ENCODE assay signal across 1 cellular context in the genomic region with DNA sequence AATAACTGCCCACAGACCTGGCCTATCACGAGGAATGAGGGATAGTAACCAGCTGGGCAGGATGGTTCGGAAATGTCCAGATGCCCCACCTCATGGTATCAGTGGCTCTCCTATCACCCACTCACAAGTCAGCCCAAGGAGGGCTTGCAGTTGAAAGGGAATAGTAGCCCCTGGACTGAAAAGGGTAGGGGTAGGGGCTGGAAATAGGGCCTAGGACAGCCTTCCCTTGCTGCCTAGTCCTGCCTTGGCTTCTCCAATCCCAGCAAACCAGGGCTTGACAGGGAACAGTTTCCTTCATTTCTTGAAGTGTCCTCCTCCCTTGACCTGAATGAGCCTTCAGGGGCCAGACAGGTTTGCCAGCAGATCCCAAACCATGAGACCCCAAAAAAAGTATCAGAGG.
TF ChIP-seq lines count a peak whose summit lies in the region.

No MANE protein-coding gene starts in this region.

TF ChIP-seq in H1, 55 proteins besides CTCF, POLR2A, EP300 and RAD21:
- no peak for TF ChIP-seq SP2 (IDR thresholded peaks at IDR 0.05; ENCODE audit: low read length)
- no peak for TF ChIP-seq PHF8 (conservative IDR thresholded peaks at IDR 0.05; ENCODE audit: low read depth, low read length)
- TF ChIP-seq RBBP5 (IDR thresholded peaks at IDR 0.05; ENCODE audit: borderline replicate concordance, low read depth, low read length) = no peak
- TF ChIP-seq, protein P1, sequence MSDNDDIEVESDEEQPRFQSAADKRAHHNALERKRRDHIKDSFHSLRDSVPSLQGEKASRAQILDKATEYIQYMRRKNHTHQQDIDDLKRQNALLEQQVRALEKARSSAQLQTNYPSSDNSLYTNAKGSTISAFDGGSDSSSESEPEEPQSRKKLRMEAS (IDR thresholded peaks at IDR 0.05) = no peak
- TF ChIP-seq TAF1 (IDR thresholded peaks at IDR 0.05; ENCODE audit: low read depth, low read length) = no peak
- TF ChIP-seq EGR1 (IDR thresholded peaks at IDR 0.05; ENCODE audit: borderline replicate concordance, low read depth, low read length) = no peak
- TF ChIP-seq RFX5 (IDR thresholded peaks at IDR 0.05; ENCODE audit: borderline replicate concordance, low read depth, low read length) = no peak
- TF ChIP-seq, protein P2, sequence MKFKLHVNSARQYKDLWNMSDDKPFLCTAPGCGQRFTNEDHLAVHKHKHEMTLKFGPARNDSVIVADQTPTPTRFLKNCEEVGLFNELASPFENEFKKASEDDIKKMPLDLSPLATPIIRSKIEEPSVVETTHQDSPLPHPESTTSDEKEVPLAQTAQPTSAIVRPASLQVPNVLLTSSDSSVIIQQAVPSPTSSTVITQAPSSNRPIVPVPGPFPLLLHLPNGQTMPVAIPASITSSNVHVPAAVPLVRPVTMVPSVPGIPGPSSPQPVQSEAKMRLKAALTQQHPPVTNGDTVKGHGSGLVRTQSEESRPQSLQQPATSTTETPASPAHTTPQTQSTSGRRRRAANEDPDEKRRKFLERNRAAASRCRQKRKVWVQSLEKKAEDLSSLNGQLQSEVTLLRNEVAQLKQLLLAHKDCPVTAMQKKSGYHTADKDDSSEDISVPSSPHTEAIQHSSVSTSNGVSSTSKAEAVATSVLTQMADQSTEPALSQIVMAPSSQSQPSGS (IDR thresholded peaks at IDR 0.05; ENCODE audit: low read length) = no peak
- no peak for TF ChIP-seq POLR2AphosphoS5 (IDR thresholded peaks at IDR 0.05; ENCODE audit: low read depth, low read length)
